ENCODE assay signal across 9 cellular contexts in the genomic region with DNA sequence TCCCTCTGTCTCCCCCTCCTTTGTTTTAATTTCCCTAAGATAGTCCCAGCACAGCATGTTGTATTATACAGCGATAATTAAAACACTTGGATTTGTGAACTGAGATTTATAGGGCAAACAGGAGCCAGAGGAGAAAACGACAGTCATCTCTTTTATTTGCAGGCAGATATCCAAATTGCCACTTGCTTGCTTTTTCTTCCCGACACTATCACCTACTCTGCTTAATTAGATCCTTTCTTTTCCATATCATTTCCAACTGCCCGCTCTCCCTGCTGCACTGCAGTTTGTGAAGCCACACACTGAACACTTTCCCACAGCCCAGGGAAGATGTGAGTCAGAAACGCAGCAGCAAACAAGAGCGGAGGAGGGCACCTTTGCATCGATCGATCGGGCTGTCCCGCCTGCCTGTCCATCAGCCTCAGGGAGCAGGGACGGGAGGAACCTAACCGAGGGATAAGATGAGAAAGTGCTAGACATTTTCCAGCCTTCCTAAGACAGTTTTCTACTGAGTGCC. TPM values are rescaled to one million over a fixed set of nuclear protein-coding genes. Genes with fewer than 3 reads are reported as not detected.
DNase-seq lines count a peak whose midpoint lies in the region; ATAC-seq and TF ChIP-seq lines count a peak whose summit lies in the region.
"Had no signal": no experiment of that assay in that cellular context is flagged by ENCODE, and none has a peak within 500 bp of the region (broad histone marks: within the 10 kb centered on the region; RNA-seq: fewer than 3 reads in every experiment).

No MANE protein-coding gene starts in this region.

- no peaks in the 10 kb centered on the region for H3K36me3 ChIP-seq in skeletal muscle satellite cell (ENCODE audit: insufficient read depth, low read length)

- no peak for ATAC-seq in GM21528 (IDR thresholded peaks at IDR 0.05; ENCODE audit: low FRiP score, unreplicated experiment)

- peak overlapping the region; percentile 16 for H3K9ac ChIP-seq in skeletal muscle satellite cell (ENCODE audit: low read depth, low read length)

- H3K27me3 ChIP-seq in skeletal muscle satellite cell (ENCODE audit: control insufficient read depth, insufficient read depth, low read length), result no peaks in the 10 kb centered on the region

- peaks cover 72% of the 10 kb centered on the region for H3K4me1 ChIP-seq in skeletal muscle satellite cell (ENCODE audit: control insufficient read depth, insufficient read depth, low read length)

- no peak overlapping the region for H3K4me3 ChIP-seq in fibroblast of the aortic adventitia (ENCODE audit: low read depth, low read length)
- peak overlapping the region; percentile 16 for H3K4me3 ChIP-seq in skeletal muscle satellite cell (ENCODE audit: low read length)
- H3K4me3 ChIP-seq: coronary artery had no signal

- no peak for TF ChIP-seq CTCF in fibroblast of the aortic adventitia (IDR thresholded peaks at IDR 0.05; ENCODE audit: insufficient read depth, low read length)

- DNase-seq in activated effector memory CD4-positive, alpha-beta T cell treated with anti-CD3 and anti-CD28 coated beads, Interleukin-2, amount 50 U/mL, for 16 hours, result peak; percentile 64
- no peak for DNase-seq in activated effector memory CD4-positive, alpha-beta T cell treated with Interleukin-2 at 50 U/mL for 16 hours
- DNase-seq in fibroblast of the aortic adventitia (ENCODE audit: low read depth), result peak; percentile 36
- no peak for DNase-seq in cerebellum (ENCODE audit: low spot score)
- DNase-seq in germinal center (ENCODE audit: low spot score), result no peak

- H3K9me3 ChIP-seq in skeletal muscle satellite cell (replicated peaks; ENCODE audit: low read length), result no peaks in the 10 kb centered on the region

- H3K4me2 ChIP-seq in skeletal muscle satellite cell (ENCODE audit: low read length), result peak overlapping the region; percentile 25

TF ChIP-seq in PFSK-1, 5 proteins besides CTCF, POLR2A, EP300 and RAD21:
- TF ChIP-seq FOXP2 (optimal IDR thresholded peaks at IDR 0.05; ENCODE audit: borderline replicate concordance, extremely low read depth, extremely low read length, insufficient read depth) (peak; percentile 49), TAF1 (IDR thresholded peaks at IDR 0.05; ENCODE audit: borderline replicate concordance, insufficient read depth, low read length) (no peak)

RNA-seq across cellular contexts. Expression of a gene that starts 35.8 kb away (rescaled TPM):
- polyA plus RNA-seq in PFSK-1 (2012; ENCODE audit: insufficient read length, low read depth), result 78.3 TPM
- total RNA-seq in fibroblast of the aortic adventitia (ENCODE audit: low replicate concordance) (1.3 and 13.9 TPM in 2 replicates), cerebellum (13.5 TPM)
- total RNA-seq in skeletal muscle satellite cell (2012; rRNA removed), result 29.9 and 38.5 TPM in 2 replicates

Comparison
In these comparisons a context has a peak if more than half of its experiments do, and no peak if none do; other contexts are left out.
1. DNase-seq: peak in activated effector memory CD4-positive, alpha-beta T cell treated with anti-CD3 and anti-CD28 coated beads, Interleukin-2, amount 50 U/mL, for 16 hours (single experiment) and fibroblast of the aortic adventitia (single experiment); none in activated effector memory CD4-positive, alpha-beta T cell treated with Interleukin-2 at 50 U/mL for 16 hours (single experiment), cerebellum (single experiment) and germinal center (single experiment).